17 cellular contexts compared by ENCODE assay signal in genomic region chr6:91304506-91304905, GRCh38.
"Had no signal": no experiment of that assay in that cellular context is flagged by ENCODE, and none has a peak within 500 bp of the region (broad histone marks: within the 10 kb centered on the region; RNA-seq: fewer than 3 reads in every experiment).

No MANE protein-coding gene starts in this region.

- H3K4me1 ChIP-seq: esophagus muscularis mucosa had no signal

- H3K27me3 ChIP-seq: esophagus muscularis mucosa, thyroid gland had no signal

- H3K4me3 ChIP-seq: esophagus muscularis mucosa, thyroid gland had no signal

- H3K9me3 ChIP-seq: thyroid gland had no signal

- ATAC-seq: activated CD8-positive, alpha-beta T cell treated with anti-CD3 and anti-CD28 coated beads, Interleukin-2, amount 10 ng/mL, durations not matched to agents 7 days and 5 days; left cardiac atrium; naive thymus-derived CD8-positive, alpha-beta T cell had no signal

- DNase-seq: activated CD4-positive, alpha-beta T cell treated with anti-CD3 and anti-CD28 coated beads for 48 hours; activated CD4-positive, CD25-positive, alpha-beta regulatory T cell; activated CD8-positive, alpha-beta T cell treated with anti-CD3 and anti-CD28 coated beads, Interleukin-2, amount 10 ng/mL, durations not matched to agents 7 days and 5 days; activated naive CD4-positive, alpha-beta T cell treated with Interleukin-2 at 50 U/mL for 16 hours; activated naive CD8-positive, alpha-beta T cell treated with anti-CD3 and anti-CD28 coated beads, Interleukin-2, amount 10 ng/mL, durations not matched to agents 7 days and 5 days; activated T-cell treated with anti-CD3 and anti-CD28 coated beads, Interleukin-2, amount 50 U/mL, for 24 hours; dermis blood vessel endothelial cell; effector memory CD4-positive, alpha-beta T cell; left cardiac atrium; mesendoderm; naive thymus-derived CD8-positive, alpha-beta T cell; stimulated activated CD4-positive, alpha-beta T cell treated with anti-CD3 and anti-CD28 coated beads, Interleukin-2, amount 100 ng/mL, for 24 hours; stimulated activated naive CD4-positive, alpha-beta T cell treated with Interleukin-2 at 50 U/mL for 16 hours; T-helper 1 cell; T-helper 9 cell; thyroid gland had no signal

- H3K36me3 ChIP-seq: esophagus muscularis mucosa, thyroid gland had no signal

- H3K27ac ChIP-seq: esophagus muscularis mucosa, thyroid gland had no signal
